Comparison of ENCODE assay signal across 8 cellular contexts in the genomic region with DNA sequence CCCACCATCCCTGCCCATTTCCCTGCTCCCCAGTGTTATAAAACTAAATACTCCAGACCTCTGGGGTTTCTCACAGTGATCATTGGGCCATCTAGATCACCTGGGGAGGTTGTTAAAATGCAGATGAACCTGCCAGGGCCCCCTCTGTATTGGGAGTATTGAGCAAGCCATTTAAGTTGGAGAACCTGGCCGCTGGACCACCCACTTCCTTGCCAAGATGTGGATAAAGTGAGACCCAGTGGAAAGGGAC. TPM values are rescaled to one million over a fixed set of nuclear protein-coding genes. Genes with fewer than 3 reads are reported as not detected.
DNase-seq lines count a peak whose midpoint lies in the region; ATAC-seq and TF ChIP-seq lines count a peak whose summit lies in the region.
"Had no signal": no experiment of that assay in that cellular context is flagged by ENCODE, and none has a peak within 500 bp of the region (broad histone marks: within the 10 kb centered on the region; RNA-seq: fewer than 3 reads in every experiment).

No MANE protein-coding gene starts in this region.

- in situ Hi-C loops in IMR-90 (cut with MboI; ENCODE audit: low sequenced_read_pairs) = loop anchor here (5.0 kb wide), 1 partner anchor 44 kb away; no protein-coding TSS in a partner anchor

- no TSS peak for BruUV-seq in IMR-90 (replicated peaks; lab: Mats Ljungman, UMichigan)

- H2AK5ac ChIP-seq in IMR-90 (ENCODE audit: low read depth, low read length) = peak overlapping the region; percentile 31; the same call in 1 of the 2 replicates

- H2BK20ac ChIP-seq in IMR-90 (ENCODE audit: low read depth, low read length) = no peak overlapping the region

- peaks cover 18% of the 10 kb centered on the region for H4K20me1 ChIP-seq in IMR-90 (ENCODE audit: insufficient read depth, low read length)

- no peak for DNase-seq in IMR-90
- no peak for DNase-seq in immature natural killer cell
- DNase-seq in COR-L47 (lab: John Stamatoyannopoulos, UW) = no peak
- no peak for DNase-seq in NCI-H2227 treated with DMSO at 0.1 percent for 48 hours (lab: John Stamatoyannopoulos, UW)
- DNase-seq: effector memory CD4-positive, alpha-beta T cell had no signal

- peak overlapping the region; percentile 33; the same call in 1 of the 2 replicates for H4K5ac ChIP-seq in IMR-90 (ENCODE audit: low read depth, low read length)

- peak overlapping the region; percentile 24; the same call in 1 of the 3 replicates for H2BK15ac ChIP-seq in IMR-90 (ENCODE audit: low read depth, low read length)

- no peak for TF ChIP-seq RAD21 in IMR-90 (IDR thresholded peaks at IDR 0.05; ENCODE audit: low read length)

- CTCF ChIA-PET in IMR-90 (lab: Yijun Ruan, JAX) = interaction anchor here (2.5 kb wide), 1 partner anchor 44 kb away, joined by 5 read pairs; no protein-coding TSS in a partner anchor

- peak overlapping the region; percentile 66 for H3K4me2 ChIP-seq in IMR-90 (ENCODE audit: low read depth, low read length)

- no CpG with 5 or more reads among the region's 1 CpG for WGBS in IMR-90 (ENCODE audit: extremely low coverage in 2 of 2, insufficient read length in 1 of 2), 2 experiments
- 43 to 75% (median 61%) methylated on average over 1 of the region's 1 CpG for WGBS in adipose tissue, 3 donors

- no peak for TF ChIP-seq POLR2A in IMR-90 (IDR thresholded peaks at IDR 0.05; ENCODE audit: low read depth, low read length)

- peaks cover 0 to 17% of the 10 kb centered on the region in 2 experiments; a peak in 2 of 4 replicates for H3K79me1 ChIP-seq in IMR-90 (ENCODE audit: low read depth in 1 of 2, low read length in 2 of 2)

- H3K36me3 ChIP-seq in IMR-90 (ENCODE audit: control insufficient read depth, insufficient read depth, low read length) (peaks cover 1% of the 10 kb centered on the region; the same call in 1 of the 2 replicates), subcutaneous abdominal adipose tissue (ENCODE audit: control insufficient read depth in 5 of 5, insufficient read depth in 5 of 5, low read length in 5 of 5) (no peaks in the 10 kb centered on the region)

- no peak for ATAC-seq in IMR-90 (ENCODE audit: low read depth)
- no peak for ATAC-seq in HG03457 (IDR thresholded peaks at IDR 0.05; ENCODE audit: unreplicated experiment)

- peak overlapping the region; percentile 56 for H2BK5ac ChIP-seq in IMR-90 (ENCODE audit: low read depth, low read length, poor library complexity, severe bottlenecking)

- TF ChIP-seq CTCF in IMR-90 (conservative IDR thresholded peaks at IDR 0.05; ENCODE audit: low read depth, low read length) = no peak

- H3K4me3 Mint-ChIP-seq in immature natural killer cell = peak overlapping the region in 4 of 5 donors; percentile 92 to 97 (median 94)

- H3K4me1 ChIP-seq in IMR-90 (ENCODE audit: control insufficient read depth, insufficient read depth, low read length) (peaks cover 27% of the 10 kb centered on the region), subcutaneous abdominal adipose tissue (ENCODE audit: control insufficient read depth in 5 of 5, insufficient read depth in 5 of 5, low read length in 5 of 5) (peaks cover 6 to 73% (median 64%) of the 10 kb centered on the region in 5 donors)

- no peak overlapping the region for H3K27ac Mint-ChIP-seq in immature natural killer cell

- peak overlapping the region; percentile 28; the same call in 1 of the 2 replicates for H2BK120ac ChIP-seq in IMR-90 (ENCODE audit: low read depth, low read length)

- no peak overlapping the region; the same call in 1 of the 2 replicates for H3K18ac ChIP-seq in IMR-90 (ENCODE audit: low read depth, low read length)

- intact Hi-C loops in IMR-90 (cut with micrococcal nuclease) = no loop called here

- H3K9ac ChIP-seq in IMR-90 (ENCODE audit: low read depth, low read length) (peak overlapping the region; percentile 85), subcutaneous abdominal adipose tissue (ENCODE audit: low read length in 5 of 5) (peak overlapping the region in 4 of 5 donors; percentile 71 to 78 (median 78))

- peak overlapping the region; percentile 89 for H3K56ac ChIP-seq in IMR-90 (ENCODE audit: extremely low read depth, insufficient read depth, low read length)

- peaks cover 22 to 34% (median 28%) of the 10 kb centered on the region in 3 donors for H3K27me3 Mint-ChIP-seq in immature natural killer cell (ENCODE audit: low read depth in 3 of 3)

- peaks cover 27 to 37% of the 10 kb centered on the region in 2 donors for H3K4me1 Mint-ChIP-seq in immature natural killer cell

- no peaks in the 10 kb centered on the region for H3K9me1 ChIP-seq in IMR-90 (ENCODE audit: insufficient read depth, low read length)

- H3K9me3 ChIP-seq in IMR-90 (ENCODE audit: control insufficient read depth, insufficient read depth, low read length) (no peaks in the 10 kb centered on the region), subcutaneous abdominal adipose tissue (ENCODE audit: control insufficient read depth in 5 of 5, low read length in 5 of 5) (no peaks in the 10 kb centered on the region)

- peak overlapping the region; percentile 86 for H3K23ac ChIP-seq in IMR-90 (ENCODE audit: low read depth, low read length)

- H2AK9ac ChIP-seq in IMR-90 (replicated peaks; ENCODE audit: low read depth, low read length, poor library complexity) = peak overlapping the region; percentile 88

- dilution Hi-C loops in IMR-90 (cut with HindIII; ENCODE audit: low sequenced_read_pairs, unreplicated experiment) = no loop called here

- peak overlapping the region; percentile 67 for H3K4ac ChIP-seq in IMR-90 (ENCODE audit: low read depth, low read length)

- H3K36me3 Mint-ChIP-seq in immature natural killer cell = no peaks in the 10 kb centered on the region

- peak overlapping the region; percentile 29 to 79 for H4K8ac ChIP-seq in IMR-90 (ENCODE audit: low read depth in 2 of 2, low read length in 2 of 2)

- no peaks in the 10 kb centered on the region for H3K9me3 Mint-ChIP-seq in immature natural killer cell

- POLR2A ChIA-PET in IMR-90 (lab: Charles Lee; ENCODE audit: unreplicated experiment) = interaction anchor here (1.0 kb wide), 1 partner anchor 34 kb away, joined by 5 read pairs; no protein-coding TSS in a partner anchor

- H3K27ac ChIP-seq in IMR-90 (ENCODE audit: insufficient read depth, low read length) = peak overlapping the region; percentile 52
- peak overlapping the region; percentile 57 for H3K27ac ChIP-seq in adipose tissue (ENCODE audit: low read depth, low read length)
- peak overlapping the region; percentile 82 for H3K27ac ChIP-seq in subcutaneous abdominal adipose tissue (ENCODE audit: low read depth, low read length)

- H2AFZ ChIP-seq in IMR-90 (replicated peaks; ENCODE audit: low read length, poor library complexity) = peak overlapping the region; percentile 45

- H3K14ac ChIP-seq in IMR-90 (replicated peaks; ENCODE audit: low read depth, low read length) = peak overlapping the region; percentile 87

- H3K4me3 ChIP-seq in IMR-90 (ENCODE audit: insufficient read depth, low read depth, low read length) = peak overlapping the region; percentile 66
- peak overlapping the region; percentile 69 to 99 (median 78) for H3K4me3 ChIP-seq in subcutaneous abdominal adipose tissue (ENCODE audit: low read depth in 1 of 5, low read length in 5 of 5)

- H3K27me3 ChIP-seq in IMR-90 (ENCODE audit: control insufficient read depth, insufficient read depth, low read length) = no peaks in the 10 kb centered on the region
- H3K27me3 ChIP-seq in subcutaneous abdominal adipose tissue (ENCODE audit: control insufficient read depth in 5 of 5, insufficient read depth in 4 of 5, low read length in 5 of 5) = no peaks in the 10 kb centered on the region

- H4K91ac ChIP-seq in IMR-90 (ENCODE audit: insufficient read depth, low read depth, low read length) = peak overlapping the region; percentile 66

TF ChIP-seq in IMR-90, 13 proteins besides CTCF, POLR2A, EP300 and RAD21:
- TF ChIP-seq CHD1 (IDR thresholded peaks at IDR 0.05; ENCODE audit: low read depth, low read length) (peak; percentile 95; the same call in 1 of the 2 replicates), CEBPB (IDR thresholded peaks at IDR 0.05; ENCODE audit: low read depth, low read length) (peak; percentile 36; the same call in 1 of the 2 replicates), MAZ (IDR thresholded peaks at IDR 0.05; ENCODE audit: borderline replicate concordance, low read depth, low read length) (no peak)

RNA-seq across cellular contexts. Expression of gene ID1, which starts 1.5 kb away (rescaled TPM):
- 174 and 186 TPM in 2 replicates for total RNA-seq in IMR-90 (2012; rRNA removed)
- polyA plus RNA-seq in IMR-90 (2012; rRNA removed) = 148 and 156 TPM in 2 replicates
- 283 and 402 TPM in 2 replicates for polyA plus RNA-seq in IMR-90 (2012; cell fraction: cytosol; rRNA removed)
- polyA plus RNA-seq in IMR-90 (2012; cell fraction: nucleus; rRNA removed; ENCODE audit: low replicate concordance) = 740 and 930 TPM in 2 replicates
- 100 to 1,000 TPM in 2 of 3 donors, 10 to 100 TPM in 1; 82.2 to 436 (median 301) TPM for polyA plus RNA-seq in adipose tissue
- 1 to 10 TPM; 1.4 to 4.2 (median 1.9) TPM for polyA plus RNA-seq in immature natural killer cell

RNA-seq across cellular contexts. Expression of gene COX4I2, which starts 31.1 kb away (rescaled TPM):
- not detected in 2 replicates for total RNA-seq in IMR-90 (2012; rRNA removed)
- not detected in 2 replicates for polyA plus RNA-seq in IMR-90 (2012; rRNA removed)
- not detected in 2 replicates for polyA plus RNA-seq in IMR-90 (2012; cell fraction: cytosol; rRNA removed)
- polyA plus RNA-seq in IMR-90 (2012; cell fraction: nucleus; rRNA removed; ENCODE audit: low replicate concordance) = not detected in 2 replicates
- polyA plus RNA-seq in adipose tissue = 10 to 100 TPM in 1 of 3 donors, 1 to 10 TPM in 2; 2.6 to 36.0 (median 9.3) TPM
- polyA plus RNA-seq in immature natural killer cell = not detected

Comparison
In these comparisons a context has a peak if more than half of its experiments do, and no peak if none do; other contexts are left out.
1. RNA of gene ID1, which starts 1.5 kb away (polyA plus RNA-seq): 82.2 to 436 TPM in adipose tissue and 148 to 930 TPM in IMR-90; 1.4 to 4.2 TPM in immature natural killer cell; every median in the first group is over 10 times any median in the second.
2. Peak in every context shown above with its lines, with median percentiles within 50 percentile points of each other: H3K27ac ChIP-seq.